Comparison of ENCODE assay signal across 10 cellular contexts in the genomic region with DNA sequence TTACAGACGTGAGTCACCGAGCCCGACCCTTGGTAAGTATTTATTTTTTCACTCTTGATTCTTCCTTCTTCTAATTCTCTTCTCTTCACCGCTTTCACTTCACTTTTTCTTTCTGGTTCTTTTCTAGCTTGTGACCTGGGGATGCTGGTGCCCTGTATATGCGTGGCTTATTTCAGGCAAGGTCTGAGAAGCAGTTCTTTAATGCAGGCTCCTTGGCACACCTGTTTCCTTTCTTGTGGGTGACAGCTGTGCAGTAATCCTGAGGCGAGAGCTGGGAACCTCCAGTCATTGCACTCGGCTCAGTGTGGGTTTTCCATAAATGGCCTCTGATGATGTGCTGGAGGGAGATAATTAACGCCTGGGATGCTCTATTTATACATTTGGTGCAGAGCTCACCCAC.
"Had no signal": no experiment of that assay in that cellular context is flagged by ENCODE, and none has a peak within 500 bp of the region (broad histone marks: within the 10 kb centered on the region; RNA-seq: fewer than 3 reads in every experiment).

No MANE protein-coding gene starts in this region.

- ATAC-seq: gastroesophageal sphincter had no signal

- H3K27ac ChIP-seq: gastroesophageal sphincter, ovary, thoracic aorta had no signal

- H3K4me3 ChIP-seq: gastroesophageal sphincter, ovary, thoracic aorta had no signal

- H3K9me3 ChIP-seq: ovary, thoracic aorta had no signal

- H3K36me3 ChIP-seq: gastroesophageal sphincter, ovary, thoracic aorta had no signal

- DNase-seq: activated CD4-positive, alpha-beta T cell treated with anti-CD3 and anti-CD28 coated beads, Interleukin-2, amount 50 U/mL, for 1 hour; activated CD4-positive, CD25-positive, alpha-beta regulatory T cell; activated effector memory CD4-positive, alpha-beta T cell treated with Interleukin-2 at 50 U/mL for 16 hours; activated T-cell treated with anti-CD3 and anti-CD28 coated beads, Interleukin-2, amount 50 U/mL, for 1 hour; amygdala; ovary; stimulated activated CD4-positive, alpha-beta T cell treated with anti-CD3 and anti-CD28 coated beads, Interleukin-2, amount 100 ng/mL, for 48 hours; stimulated activated naive CD4-positive, alpha-beta T cell treated with Interleukin-2 at 50 U/mL for 16 hours had no signal

- H3K4me1 ChIP-seq: gastroesophageal sphincter had no signal

- H3K27me3 ChIP-seq: ovary had no signal
